ENCODE assay signal across 3 cellular contexts in genomic region chr7:121932768-121933167, GRCh38.
TF ChIP-seq lines count a peak whose summit lies in the region.

No MANE protein-coding gene starts in this region.

TF ChIP-seq in GM23338, 12 proteins besides CTCF, POLR2A, EP300 and RAD21 (continues in another document):
- no peak for TF ChIP-seq EZH2phosphoT487 (IDR thresholded peaks at IDR 0.05; ENCODE audit: unreplicated experiment)
- TF ChIP-seq ZNF462 (CRISPR knock-in tag; IDR thresholded peaks at IDR 0.05) = no peak

TF ChIP-seq in H1, 55 proteins besides CTCF, POLR2A, EP300 and RAD21:
- TF ChIP-seq TBP (IDR thresholded peaks at IDR 0.05; ENCODE audit: low read depth, low read length) (no peak), BCL11A (IDR thresholded peaks at IDR 0.05; ENCODE audit: low read depth in 2 of 2, low read length in 2 of 2) (no peak), SP1 (IDR thresholded peaks at IDR 0.05; ENCODE audit: low read depth, low read length) (no peak), POU5F1 (IDR thresholded peaks at IDR 0.05; ENCODE audit: low read depth, low read length) (no peak), RNF2 (IDR thresholded peaks at IDR 0.05; ENCODE audit: borderline replicate concordance, low read depth, low read length, missing control alignments, poor library complexity, severe bottlenecking) (no peak), HDAC6 (IDR thresholded peaks at IDR 0.05; ENCODE audit: low read depth, low read length) (no peak), SUZ12 (IDR thresholded peaks at IDR 0.05; ENCODE audit: low read length) (no peak), CBX8 (IDR thresholded peaks at IDR 0.05; ENCODE audit: borderline replicate concordance, low read depth, low read length) (no peak), JUN (IDR thresholded peaks at IDR 0.05; ENCODE audit: low read depth, low read length) (no peak), ZNF274 (IDR thresholded peaks at IDR 0.05; ENCODE audit: borderline replicate concordance, extremely low read depth, low read length) (no peak), CHD1 (IDR thresholded peaks at IDR 0.05; ENCODE audit: low read depth, low read length) (no peak), CBX5 (IDR thresholded peaks at IDR 0.05; ENCODE audit: low read depth, low read length) (no peak), CREB1 (IDR thresholded peaks at IDR 0.05) (no peak)
TF ChIP-seq in H1: peak in this region for 0.

TF ChIP-seq in neural cell, 6 proteins besides CTCF, POLR2A, EP300 and RAD21:
- TF ChIP-seq POLR2AphosphoS5 (IDR thresholded peaks at IDR 0.05) (peak; percentile 50), EZH2 (IDR thresholded peaks at IDR 0.05; ENCODE audit: borderline replicate concordance, insufficient read depth, low read length, poor library complexity, severe bottlenecking) (no peak), REST (IDR thresholded peaks at IDR 0.05; ENCODE audit: borderline replicate concordance) (no peak), SMC3 (conservative IDR thresholded peaks at IDR 0.05; ENCODE audit: poor library complexity) (no peak)
